ENCODE assay signal across 16 cellular contexts in the genomic region with DNA sequence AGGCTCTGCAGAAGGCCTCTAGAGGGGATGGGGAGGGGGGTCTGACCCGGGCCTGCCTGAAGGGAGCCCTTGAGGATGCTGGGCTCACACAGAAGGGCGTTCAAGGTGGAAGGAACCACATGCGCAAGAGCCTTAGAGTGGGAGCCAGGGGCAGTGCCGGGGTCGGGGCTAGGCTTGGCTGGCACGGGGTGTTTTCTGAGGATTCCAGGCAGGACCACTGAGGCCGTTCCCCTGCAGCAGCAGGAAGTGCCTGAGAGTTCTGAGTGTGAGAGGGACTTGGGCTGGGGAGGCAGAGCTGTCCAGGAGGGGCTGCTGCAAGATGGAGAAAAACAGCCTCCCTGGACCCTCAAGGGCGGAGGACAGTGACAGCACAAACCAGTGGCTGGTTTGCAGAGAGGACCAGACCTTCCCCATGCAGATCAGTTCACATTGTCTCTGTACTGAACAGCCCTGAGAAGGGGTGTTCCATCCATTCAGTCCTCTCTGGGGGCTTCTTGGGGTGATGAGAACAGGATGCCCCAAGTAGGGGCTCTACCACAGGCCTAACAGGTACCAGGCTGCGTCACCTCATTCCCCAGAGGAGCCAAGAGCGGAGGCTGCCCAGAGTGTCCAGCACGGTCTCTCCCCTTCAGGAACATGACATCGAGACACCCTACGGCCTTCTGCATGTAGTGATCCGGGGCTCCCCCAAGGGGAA.
"Had no signal": no experiment of that assay in that cellular context is flagged by ENCODE, and none has a peak within 500 bp of the region (broad histone marks: within the 10 kb centered on the region; RNA-seq: fewer than 3 reads in every experiment).

No MANE protein-coding gene starts in this region.

- DNase-seq: activated CD4-positive, alpha-beta memory T cell treated with anti-CD3 and anti-CD28 coated beads, Interleukin-2, amount 10 ng/mL, durations not matched to agents 7 days and 5 days; activated CD4-positive, alpha-beta T cell treated with anti-CD3 and anti-CD28 coated beads for 4 hours; activated naive CD4-positive, alpha-beta T cell; activated T-cell treated with anti-CD3 and anti-CD28 coated beads, Interleukin-2, amount 50 U/mL, for 72 hours; left ventricle myocardium superior; mesendoderm; stimulated activated CD4-positive, alpha-beta T cell treated with anti-CD3 and anti-CD28 coated beads, Interleukin-2, amount 100 ng/mL, for 48 hours; stimulated activated naive B cell treated with anti-CD40 and anti-IgM and Interleukin-4, amounts not matched to agents 10 μg/mL and 1 μg/mL and 100 μg/mL, for 72 hours; SW 1271; uterus had no signal

- H3K27me3 ChIP-seq: ascending aorta, uterus had no signal

- ATAC-seq: activated T-cell treated with anti-CD3 and anti-CD28 coated beads, Interleukin-2, amount 50 U/mL, for 72 hours; gastroesophageal sphincter; left ventricle myocardium superior; stimulated activated naive B cell treated with anti-CD40 and anti-IgM and Interleukin-4, amounts not matched to agents 10 μg/mL and 1 μg/mL and 100 μg/mL, for 72 hours; WTC11 had no signal

- H3K27ac Mint-ChIP-seq: activated CD4-positive, alpha-beta memory T cell treated with anti-CD3 and anti-CD28 coated beads, Interleukin-2, amount 10 ng/mL, durations not matched to agents 7 days and 5 days; activated T-cell treated with anti-CD3 and anti-CD28 coated beads, Interleukin-2, amount 50 U/mL, for 72 hours; nephron; WTC11 had no signal

- H3K9me3 ChIP-seq: ascending aorta, breast epithelium, gastroesophageal sphincter, tibial artery, uterus had no signal

- H3K27ac ChIP-seq: ascending aorta, breast epithelium, gastroesophageal sphincter, tibial artery, uterus had no signal

- H3K4me3 ChIP-seq: ascending aorta, breast epithelium, gastroesophageal sphincter, tibial artery, uterus had no signal

- H3K9me3 Mint-ChIP-seq: activated CD4-positive, alpha-beta memory T cell treated with anti-CD3 and anti-CD28 coated beads, Interleukin-2, amount 10 ng/mL, durations not matched to agents 7 days and 5 days; activated T-cell treated with anti-CD3 and anti-CD28 coated beads, Interleukin-2, amount 50 U/mL, for 72 hours; nephron; stimulated activated naive B cell treated with anti-CD40 and anti-IgM and Interleukin-4, amounts not matched to agents 10 μg/mL and 1 μg/mL and 100 μg/mL, for 72 hours; WTC11 had no signal

- H3K36me3 ChIP-seq: ascending aorta, breast epithelium, gastroesophageal sphincter, tibial artery, uterus had no signal

- H3K4me3 Mint-ChIP-seq: activated CD4-positive, alpha-beta memory T cell treated with anti-CD3 and anti-CD28 coated beads, Interleukin-2, amount 10 ng/mL, durations not matched to agents 7 days and 5 days; activated T-cell treated with anti-CD3 and anti-CD28 coated beads, Interleukin-2, amount 50 U/mL, for 72 hours; stimulated activated naive B cell treated with anti-CD40 and anti-IgM and Interleukin-4, amounts not matched to agents 10 μg/mL and 1 μg/mL and 100 μg/mL, for 72 hours; WTC11 had no signal

- H3K36me3 Mint-ChIP-seq: WTC11 had no signal

- H3K4me1 ChIP-seq: breast epithelium had no signal
